Comparison of ENCODE assay signal across 9 cellular contexts in genomic region chr14:92670177-92670576, GRCh38.
DNase-seq lines count a peak whose midpoint lies in the region; ATAC-seq and TF ChIP-seq lines count a peak whose summit lies in the region.
"Had no signal": no experiment of that assay in that cellular context is flagged by ENCODE, and none has a peak within 500 bp of the region (broad histone marks: within the 10 kb centered on the region; RNA-seq: fewer than 3 reads in every experiment).

No MANE protein-coding gene starts in this region.

- no peak for DNase-seq in stimulated activated naive CD8-positive, alpha-beta T cell treated with anti-CD3 and anti-CD28 coated beads, Interleukin-15, Interleukin-2, amounts not matched to agents 100 U/mL and 50 U/mL, for 24 hours
- DNase-seq in NCI-H2171 (lab: John Stamatoyannopoulos, UW) (peak; percentile 83), transverse colon (no peak), NCI-H748 (lab: John Stamatoyannopoulos, UW; ENCODE audit: unreplicated experiment) (no peak)
- no peak for DNase-seq in effector memory CD4-positive, alpha-beta T cell

- no peaks in the 10 kb centered on the region for H3K9me3 Mint-ChIP-seq in stimulated activated naive CD8-positive, alpha-beta T cell treated with anti-CD3 and anti-CD28 coated beads, Interleukin-15, Interleukin-2, amounts not matched to agents 100 ng/mL and 50 ng/mL, for 24 hours

- no peaks in the 10 kb centered on the region for H3K27me3 Mint-ChIP-seq in stimulated activated naive CD8-positive, alpha-beta T cell treated with anti-CD3 and anti-CD28 coated beads, Interleukin-15, Interleukin-2, amounts not matched to agents 100 ng/mL and 50 ng/mL, for 24 hours

- no peak for TF ChIP-seq POLR2A in transverse colon (IDR thresholded peaks at IDR 0.05)

- H3K27me3 ChIP-seq in effector memory CD4-positive, alpha-beta T cell (replicated peaks; ENCODE audit: control insufficient read depth, insufficient read depth, low read length, poor library complexity, severe bottlenecking), result no peaks in the 10 kb centered on the region
- H3K27me3 ChIP-seq in transverse colon, result no peaks in the 10 kb centered on the region
- H3K27me3 ChIP-seq: left lung had no signal

- H3K4me3 Mint-ChIP-seq in stimulated activated naive CD8-positive, alpha-beta T cell treated with anti-CD3 and anti-CD28 coated beads, Interleukin-15, Interleukin-2, amounts not matched to agents 100 ng/mL and 50 ng/mL, for 24 hours, result no peak overlapping the region

- peak overlapping the region; percentile 1 for H3K27ac ChIP-seq in effector memory CD4-positive, alpha-beta T cell (ENCODE audit: insufficient read depth, low read length, poor library complexity, severe bottlenecking)
- H3K27ac ChIP-seq in transverse colon, result peak overlapping the region in 1 of 4 donors; percentile 7

- H3K9me3 ChIP-seq in effector memory CD4-positive, alpha-beta T cell (ENCODE audit: control insufficient read depth, low read length), result no peaks in the 10 kb centered on the region
- no peaks in the 10 kb centered on the region for H3K9me3 ChIP-seq in transverse colon
- H3K9me3 ChIP-seq: left lung had no signal

- intact Hi-C loops in transverse colon (cut with DNase I; ENCODE audit: low total_unique reads), result no loop called here

- H3K4me3 ChIP-seq in effector memory CD4-positive, alpha-beta T cell (ENCODE audit: insufficient read depth, low read depth, low read length, poor library complexity, severe bottlenecking), result no peak overlapping the region
- no peak overlapping the region for H3K4me3 ChIP-seq in transverse colon
- H3K4me3 ChIP-seq: left lung had no signal

- WGBS in transverse colon (ENCODE audit: low coverage in 1 of 2), 2 donors, result 65 to 67% methylated on average over 1 to 4 of the region's 4 CpGs

- peaks cover 10% of the 10 kb centered on the region for H3K4me1 ChIP-seq in effector memory CD4-positive, alpha-beta T cell (ENCODE audit: control insufficient read depth, insufficient read depth, low read length, poor library complexity, severe bottlenecking)
- no peaks in the 10 kb centered on the region for H3K4me1 ChIP-seq in transverse colon

- peaks cover 36% of the 10 kb centered on the region for H3K36me3 ChIP-seq in effector memory CD4-positive, alpha-beta T cell (ENCODE audit: control insufficient read depth, insufficient read depth, low read length)
- H3K36me3 ChIP-seq in transverse colon, result peaks cover 0 to 11% (median 0%) of the 10 kb centered on the region in 4 donors

- no peak for ATAC-seq in stimulated activated naive CD8-positive, alpha-beta T cell treated with anti-CD3 and anti-CD28 coated beads, Interleukin-15, Interleukin-2, amounts not matched to agents 100 U/mL and 50 U/mL, for 24 hours
- ATAC-seq in HG03196 (IDR thresholded peaks at IDR 0.05; ENCODE audit: unreplicated experiment), result no peak
- no peak for ATAC-seq in HG03378 (IDR thresholded peaks at IDR 0.05; ENCODE audit: unreplicated experiment)
- ATAC-seq: left lung had no signal

- H3K27ac Mint-ChIP-seq in stimulated activated naive CD8-positive, alpha-beta T cell treated with anti-CD3 and anti-CD28 coated beads, Interleukin-15, Interleukin-2, amounts not matched to agents 100 ng/mL and 50 ng/mL, for 24 hours, result peak overlapping the region; percentile 85

- peaks cover 81% of the 10 kb centered on the region for H3K36me3 Mint-ChIP-seq in stimulated activated naive CD8-positive, alpha-beta T cell treated with anti-CD3 and anti-CD28 coated beads, Interleukin-15, Interleukin-2, amounts not matched to agents 100 ng/mL and 50 ng/mL, for 24 hours (ENCODE audit: low read depth)

- in situ Hi-C loops in transverse colon (cut with MboI; ENCODE audit: low pct_ligation_motif_present in 1 of 4, low pct_unique_long_range_greater_than_20kb in 1 of 4, low sequenced_read_pairs in 3 of 4), result no loop called here

- TF ChIP-seq EP300 in transverse colon (IDR thresholded peaks at IDR 0.05; ENCODE audit: low read depth), result no peak

- no peak for TF ChIP-seq CTCF in transverse colon (IDR thresholded peaks at IDR 0.05)

- peaks cover 95% of the 10 kb centered on the region for H3K4me1 Mint-ChIP-seq in stimulated activated naive CD8-positive, alpha-beta T cell treated with anti-CD3 and anti-CD28 coated beads, Interleukin-15, Interleukin-2, amounts not matched to agents 100 ng/mL and 50 ng/mL, for 24 hours (ENCODE audit: low read depth)
